19 cellular contexts compared by ENCODE assay signal in the genomic region with DNA sequence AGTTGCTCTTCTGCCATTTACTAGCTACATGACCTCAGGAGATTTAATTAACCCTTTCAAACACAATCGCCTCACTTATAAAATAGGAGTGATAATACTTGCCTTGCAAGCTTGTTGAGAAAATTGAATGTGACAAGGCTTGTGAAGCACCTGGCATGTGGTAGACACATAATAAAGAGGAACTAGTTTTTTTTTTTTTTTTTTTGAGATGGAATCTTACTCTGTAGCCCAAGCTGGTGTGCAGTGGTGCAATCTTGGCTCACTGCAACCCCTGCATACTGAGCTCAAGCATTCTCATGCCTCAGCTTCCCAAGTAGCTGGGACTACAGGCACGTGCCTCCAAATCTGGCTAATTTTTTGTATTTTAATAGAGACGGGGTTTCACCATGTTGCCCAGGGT.
DNase-seq lines count a peak whose midpoint lies in the region; ATAC-seq, FAIRE-seq and TF ChIP-seq lines count a peak whose summit lies in the region.
"Had no signal": no experiment of that assay in that cellular context is flagged by ENCODE, and none has a peak within 500 bp of the region (broad histone marks: within the 10 kb centered on the region; RNA-seq: fewer than 3 reads in every experiment).

No MANE protein-coding gene starts in this region.

- H2AFZ ChIP-seq in K562 (ENCODE audit: low read depth, low read length), result no peak overlapping the region

- BruUV-seq in K562 (replicated peaks; lab: Mats Ljungman, UMichigan) (no TSS peak), A673 (replicated peaks; lab: Mats Ljungman, UMichigan) (no TSS peak), MCF 10A (replicated peaks; lab: Mats Ljungman, UMichigan) (no TSS peak)

- peaks cover 12% of the 10 kb centered on the region for H3K4me1 Mint-ChIP-seq in MCF 10A (ENCODE audit: insufficient read depth, unreplicated experiment)

- no peak overlapping the region for H3K4me3 Mint-ChIP-seq in MCF 10A (ENCODE audit: unreplicated experiment)
- H3K4me3 Mint-ChIP-seq: neural crest cell; stimulated activated naive CD8-positive, alpha-beta T cell treated with anti-CD3 and anti-CD28 coated beads, Interleukin-15, Interleukin-2, amounts not matched to agents 100 ng/mL and 50 ng/mL, for 24 hours; T-helper 17 cell had no signal

- H3K79me2 ChIP-seq in K562 (ENCODE audit: control insufficient read depth, insufficient read depth, low read length), result no peaks in the 10 kb centered on the region

- CTCF ChIA-PET in K562 (lab: Yijun Ruan, JAX; ENCODE audit: low intra/inter-chr PET ratio) (no interaction called here), A673 (lab: Charles Lee) (no interaction called here), MCF 10A (lab: Yijun Ruan, JAX) (interaction anchor here (0.6 to 1.2 kb wide), 3 partner anchors 8 to 41 kb away, joined by 3 to 5 read pairs (median 4); no protein-coding TSS in a partner anchor)

- H3K9me3 ChIP-seq in left ventricle myocardium inferior (replicated peaks), result no peaks in the 10 kb centered on the region
- H3K9me3 ChIP-seq in K562 (replicated peaks; ENCODE audit: control insufficient read depth, insufficient read depth, low read depth, low read length), result no peaks in the 10 kb centered on the region
- H3K9me3 ChIP-seq in A673 (ENCODE audit: low read depth, low read length, poor library complexity, severe bottlenecking), result no peaks in the 10 kb centered on the region
- H3K9me3 ChIP-seq: adrenal gland had no signal

- ATAC-seq in Right ventricle myocardium superior (ENCODE audit: poor library complexity) (no peak), K562 (no peak)
- ATAC-seq: T-helper 17 cell had no signal

- in situ Hi-C loops in K562 (cut with MboI), result no loop called here

- DNase-seq in left ventricle myocardium inferior (no peak), Right ventricle myocardium superior (no peak), NOMO-1 treated with DMSO at 0.1 percent for 48 hours (lab: John Stamatoyannopoulos, UW; ENCODE audit: unreplicated experiment) (peak; percentile 58), K562 (ENCODE audit: extremely low read depth in 1 of 4, low spot score in 3 of 4) (no peak), NCI-H2029 treated with DMSO at 0.1 percent for 48 hours (lab: John Stamatoyannopoulos, UW) (no peak), A673 (ENCODE audit: low spot score) (no peak), MCF 10A (ENCODE audit: unreplicated experiment) (no peak), NCI-H2081 (lab: John Stamatoyannopoulos, UW) (no peak)
- DNase-seq: activated CD4-positive, CD25-positive, alpha-beta regulatory T cell treated with anti-CD3 and anti-CD28 coated beads, Interleukin-2, amount 50 U/mL, for 72 hours; activated effector memory CD4-positive, alpha-beta T cell treated with Interleukin-2 at 50 U/mL for 16 hours; adrenal gland; EL; HFFc6; hippocampal formation; NCI-H2081 treated with DMSO at 0.1 percent for 48 hours; NCI-H526; T-helper 17 cell had no signal

- peaks cover 6% of the 10 kb centered on the region for H3K36me3 Mint-ChIP-seq in MCF 10A (ENCODE audit: insufficient read depth, unreplicated experiment)

- intact Hi-C loops in left ventricle myocardium inferior (cut with micrococcal nuclease) (loop anchor here (5.0 kb wide), 1 partner anchor 220 kb away; no protein-coding TSS in a partner anchor), Right ventricle myocardium superior (cut with DNase I) (no loop called here), K562 (cut with micrococcal nuclease) (loop anchor here (5.0 kb wide), 1 partner anchor 225 kb away; no protein-coding TSS in a partner anchor), A673 (cut with micrococcal nuclease; ENCODE audit: unreplicated experiment) (loop anchor here (5.0 kb wide), 2 partner anchors 75 to 220 kb away; a partner anchor contains a TSS), MCF 10A (cut with micrococcal nuclease) (loop anchor here (5.0 kb wide), 1 partner anchor 70 kb away; no protein-coding TSS in a partner anchor)

- no peak for TF ChIP-seq CTCF in left ventricle myocardium inferior (IDR thresholded peaks at IDR 0.05; ENCODE audit: borderline replicate concordance)
- TF ChIP-seq CTCF in K562 (IDR thresholded peaks at IDR 0.05 in 2 of 3, conservative IDR thresholded peaks at IDR 0.05 in 1 of 3; ENCODE audit: insufficient read depth in 2 of 3, low read depth in 1 of 3, low read length in 3 of 3), result no peak
- TF ChIP-seq CTCF in A673 (conservative IDR thresholded peaks at IDR 0.05; ENCODE audit: low read depth, low read length), result no peak
- no peak for TF ChIP-seq CTCF in MCF 10A (IDR thresholded peaks at IDR 0.05; ENCODE audit: unreplicated experiment)

- no peak overlapping the region for H3K9ac ChIP-seq in K562 (ENCODE audit: insufficient read depth in 1 of 2, low read depth in 2 of 2, low read length in 2 of 2)

- H3K4me1 ChIP-seq in left ventricle myocardium inferior (peaks cover 26% of the 10 kb centered on the region), K562 (replicated peaks in 1 of 2; ENCODE audit: control insufficient read depth in 2 of 2, insufficient read depth in 2 of 2, low read length in 2 of 2) (peaks cover 11 to 45% of the 10 kb centered on the region in 2 experiments; a peak in 4 of 5 replicates), A673 (ENCODE audit: insufficient read depth, low read length, poor library complexity, severe bottlenecking) (peaks cover 40% of the 10 kb centered on the region)

- H3K4me2 ChIP-seq in K562 (ENCODE audit: insufficient read depth, low read length), result no peak overlapping the region

- H3K9me3 Mint-ChIP-seq in MCF 10A (ENCODE audit: unreplicated experiment), result no peaks in the 10 kb centered on the region
- H3K9me3 Mint-ChIP-seq: stimulated activated naive CD8-positive, alpha-beta T cell treated with anti-CD3 and anti-CD28 coated beads, Interleukin-15, Interleukin-2, amounts not matched to agents 100 ng/mL and 50 ng/mL, for 24 hours had no signal

- H3K27ac Mint-ChIP-seq in MCF 10A (ENCODE audit: low read depth, unreplicated experiment), result no peak overlapping the region
- H3K27ac Mint-ChIP-seq: stimulated activated naive CD8-positive, alpha-beta T cell treated with anti-CD3 and anti-CD28 coated beads, Interleukin-15, Interleukin-2, amounts not matched to agents 100 ng/mL and 50 ng/mL, for 24 hours had no signal

- no peaks in the 10 kb centered on the region for H4K20me1 ChIP-seq in K562 (replicated peaks; ENCODE audit: control insufficient read depth, insufficient read depth, low read length)

- TF ChIP-seq RAD21 in K562 (CRISPR knock-in tag; conservative IDR thresholded peaks at IDR 0.05 in 1 of 2, IDR thresholded peaks at IDR 0.05 in 1 of 2), result no peak

- no peaks in the 10 kb centered on the region for H3K36me3 ChIP-seq in left ventricle myocardium inferior
- no peaks in the 10 kb centered on the region for H3K36me3 ChIP-seq in K562 (ENCODE audit: control insufficient read depth, insufficient read depth, low read length)
- no peaks in the 10 kb centered on the region for H3K36me3 ChIP-seq in A673 (ENCODE audit: insufficient read depth, low read length, poor library complexity, severe bottlenecking)
- H3K36me3 ChIP-seq: adrenal gland had no signal

- H3K9me1 ChIP-seq in K562 (ENCODE audit: control insufficient read depth, insufficient read depth, low read length), result no peaks in the 10 kb centered on the region

- no peak for TF ChIP-seq EP300 in K562 (IDR thresholded peaks at IDR 0.05; ENCODE audit: low read length)

- H3K27me3 Mint-ChIP-seq in MCF 10A (ENCODE audit: insufficient read depth, unreplicated experiment), result no peaks in the 10 kb centered on the region
- H3K27me3 Mint-ChIP-seq: stimulated activated naive CD8-positive, alpha-beta T cell treated with anti-CD3 and anti-CD28 coated beads, Interleukin-15, Interleukin-2, amounts not matched to agents 100 ng/mL and 50 ng/mL, for 24 hours; T-helper 17 cell had no signal

- POLR2A ChIA-PET in K562 (lab: Yijun Ruan, JAX), result no interaction called here
- POLR2A ChIA-PET in A673 (lab: Charles Lee; ENCODE audit: low non-redundant PET), result no interaction called here
- POLR2A ChIA-PET in MCF 10A (lab: Yijun Ruan, JAX), result interaction anchor here (0.6 to 1.9 kb wide), 3 partner anchors 8 to 223 kb away, joined by 3 to 18 read pairs (median 3); a partner anchor contains a TSS

- TF ChIP-seq POLR2A in K562 (conservative IDR thresholded peaks at IDR 0.05), result no peak

- no peak for FAIRE-seq in K562 (lab: Jason Lieb, UNC)

- H3K4me3 ChIP-seq in left ventricle myocardium inferior (no peak overlapping the region), K562 (no peak overlapping the region), A673 (ENCODE audit: low read depth, low read length, poor library complexity, severe bottlenecking) (no peak overlapping the region)
- H3K4me3 ChIP-seq: adrenal gland had no signal

- WGBS in K562 (ENCODE audit: insufficient coverage, low coverage, missing lambda C conversion rate), result 77% methylated on average over 3 of the region's 3 CpGs

- H3K27me3 ChIP-seq in left ventricle myocardium inferior (ENCODE audit: low read depth), result no peaks in the 10 kb centered on the region
- no peaks in the 10 kb centered on the region for H3K27me3 ChIP-seq in K562 (ENCODE audit: control insufficient read depth in 2 of 2, insufficient read depth in 2 of 2, low read length in 2 of 2)
- H3K27me3 ChIP-seq in A673 (replicated peaks; ENCODE audit: insufficient read depth, low read depth, low read length, poor library complexity), result no peaks in the 10 kb centered on the region
- H3K27me3 ChIP-seq: adrenal gland had no signal

- H3K27ac ChIP-seq in left ventricle myocardium inferior (replicated peaks) (peak overlapping the region; percentile 74), K562 (ENCODE audit: extremely low read depth, low read depth, low read length) (no peak overlapping the region), A673 (ENCODE audit: low read depth, low read length, poor library complexity, severe bottlenecking) (no peak overlapping the region)

TF ChIP-seq in K562, 482 proteins besides CTCF, POLR2A, EP300 and RAD21:
- no peak for TF ChIP-seq KLF16 (IDR thresholded peaks at IDR 0.05)
- TF ChIP-seq CEBPG (CRISPR knock-in tag; IDR thresholded peaks at IDR 0.05), result no peak
- 0 out of 4 replicates have a peak, but pooled peaks of 1 of the 2 experiments have one; percentile 14 for TF ChIP-seq CEBPG (tag; conservative IDR thresholded peaks at IDR 0.05 in 1 of 2, IDR thresholded peaks at IDR 0.05 in 1 of 2)
- TF ChIP-seq CEBPB (tag; IDR thresholded peaks at IDR 0.05), result peak; percentile 39; the same call in 1 of the 2 replicates
- no peak for TF ChIP-seq NFATC3 (IDR thresholded peaks at IDR 0.05)
- no peak for TF ChIP-seq FOXA3 (CRISPR knock-in tag; conservative IDR thresholded peaks at IDR 0.05 in 1 of 2, IDR thresholded peaks at IDR 0.05 in 1 of 2)
- peak; percentile 69 for TF ChIP-seq ZNF384 (IDR thresholded peaks at IDR 0.05; ENCODE audit: low read depth, low read length)
